In the genomic region with DNA sequence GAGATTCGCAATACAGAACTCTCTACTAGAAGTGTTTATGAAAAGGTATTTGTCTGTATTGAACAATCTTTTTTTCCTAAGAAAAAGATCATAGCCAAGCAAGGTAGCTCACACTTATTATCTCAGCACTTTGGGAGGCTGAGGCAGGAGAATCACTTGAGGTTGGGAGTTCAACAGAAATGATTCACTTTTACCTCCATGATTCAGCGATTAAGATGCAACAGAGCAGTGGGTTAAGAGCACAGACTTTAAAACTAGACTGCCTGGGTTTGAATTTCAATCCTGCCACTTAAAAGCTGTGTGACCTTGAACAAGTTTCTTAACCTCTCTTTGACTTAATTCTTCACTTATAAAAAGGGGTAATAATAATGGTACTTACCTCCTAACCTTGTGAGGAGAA, we compare ENCODE assay signal across 16 cellular contexts.
DNase-seq lines count a peak whose midpoint lies in the region; ATAC-seq lines count a peak whose summit lies in the region.
"Had no signal": no experiment of that assay in that cellular context is flagged by ENCODE, and none has a peak within 500 bp of the region (broad histone marks: within the 10 kb centered on the region; RNA-seq: fewer than 3 reads in every experiment).

No MANE protein-coding gene starts in this region.

- H3K36me3 Mint-ChIP-seq in activated naive CD8-positive, alpha-beta T cell = no peaks in the 10 kb centered on the region
- peaks cover 3% of the 10 kb centered on the region for H3K36me3 Mint-ChIP-seq in activated naive CD8-positive, alpha-beta T cell treated with anti-CD3 and anti-CD28 coated beads for 36 hours
- H3K36me3 Mint-ChIP-seq in activated CD4-positive, alpha-beta memory T cell treated with anti-CD3 and anti-CD28 coated beads for 36 hours = peaks cover 14% of the 10 kb centered on the region

- H3K4me3 Mint-ChIP-seq in activated naive CD8-positive, alpha-beta T cell = peak overlapping the region; percentile 5
- H3K4me3 Mint-ChIP-seq in activated naive CD8-positive, alpha-beta T cell treated with anti-CD3 and anti-CD28 coated beads for 36 hours = no peak overlapping the region
- peak overlapping the region; percentile 10 for H3K4me3 Mint-ChIP-seq in activated CD4-positive, alpha-beta memory T cell treated with anti-CD3 and anti-CD28 coated beads for 36 hours

- H3K4me1 Mint-ChIP-seq in activated naive CD8-positive, alpha-beta T cell (ENCODE audit: low read depth) = peaks cover 17% of the 10 kb centered on the region
- H3K4me1 Mint-ChIP-seq in activated naive CD8-positive, alpha-beta T cell treated with anti-CD3 and anti-CD28 coated beads for 36 hours = peaks cover 11% of the 10 kb centered on the region
- H3K4me1 Mint-ChIP-seq in activated CD4-positive, alpha-beta memory T cell treated with anti-CD3 and anti-CD28 coated beads for 36 hours (ENCODE audit: low read depth) = peaks cover 45% of the 10 kb centered on the region

- peak; percentile 48 for DNase-seq in activated CD4-positive, alpha-beta T cell treated with anti-CD3 and anti-CD28 coated beads for 48 hours
- DNase-seq in activated CD4-positive, alpha-beta T cell treated with anti-CD3 and anti-CD28 coated beads, Interleukin-2, amount 50 U/mL, for 4 hours = no peak
- DNase-seq in activated naive CD8-positive, alpha-beta T cell treated with anti-CD3 and anti-CD28 coated beads for 36 hours = no peak
- DNase-seq in activated CD4-positive, alpha-beta memory T cell treated with anti-CD3 and anti-CD28 coated beads for 36 hours = peak; percentile 42
- DNase-seq in iris pigment epithelial cell (ENCODE audit: low read depth) = peak; percentile 34
- no peak for DNase-seq in NCI-H1048 (lab: John Stamatoyannopoulos, UW)
- DNase-seq: DMS 273 treated with DMSO at 0.1 percent for 48 hours, KBM-7, NCI-H1092 treated with DMSO at 0.1 percent for 48 hours, NCI-H1694, NCI-H2107, NCI-H345, NCI-H69, PC-3 had no signal

- no peaks in the 10 kb centered on the region for H3K27me3 Mint-ChIP-seq in activated naive CD8-positive, alpha-beta T cell
- no peaks in the 10 kb centered on the region for H3K27me3 Mint-ChIP-seq in activated naive CD8-positive, alpha-beta T cell treated with anti-CD3 and anti-CD28 coated beads for 36 hours
- H3K27me3 Mint-ChIP-seq in activated CD4-positive, alpha-beta memory T cell treated with anti-CD3 and anti-CD28 coated beads for 36 hours = peaks cover 2% of the 10 kb centered on the region

- POLR2A ChIA-PET in activated CD4-positive, alpha-beta memory T cell treated with anti-CD3 and anti-CD28 coated beads for 36 hours (lab: Charles Lee) = interaction anchor here (0.8 to 4.4 kb wide), 5 partner anchors 9 to 88 kb away, joined by 5 to 44 read pairs (median 8); no protein-coding TSS in a partner anchor

- peaks cover 6% of the 10 kb centered on the region for H3K9me3 Mint-ChIP-seq in activated naive CD8-positive, alpha-beta T cell (ENCODE audit: low read depth)
- H3K9me3 Mint-ChIP-seq in activated naive CD8-positive, alpha-beta T cell treated with anti-CD3 and anti-CD28 coated beads for 36 hours = peaks cover 8% of the 10 kb centered on the region
- H3K9me3 Mint-ChIP-seq in activated CD4-positive, alpha-beta memory T cell treated with anti-CD3 and anti-CD28 coated beads for 36 hours = peaks cover 18% of the 10 kb centered on the region

- intact Hi-C loops in activated CD4-positive, alpha-beta memory T cell treated with anti-CD3 and anti-CD28 coated beads for 36 hours (cut with micrococcal nuclease) = loop anchor here (1.0 to 10.0 kb wide), 6 partner anchors 9 to 397 kb away; partner anchors contain the start of gene TMEM156

- no peak for ATAC-seq in HG03460 (IDR thresholded peaks at IDR 0.05; ENCODE audit: unreplicated experiment)
- ATAC-seq: PC-3 had no signal

- H3K27ac Mint-ChIP-seq in activated naive CD8-positive, alpha-beta T cell = peak overlapping the region; percentile 46
- no peak overlapping the region for H3K27ac Mint-ChIP-seq in activated naive CD8-positive, alpha-beta T cell treated with anti-CD3 and anti-CD28 coated beads for 36 hours
- peak overlapping the region; percentile 97 for H3K27ac Mint-ChIP-seq in activated CD4-positive, alpha-beta memory T cell treated with anti-CD3 and anti-CD28 coated beads for 36 hours

- CTCF ChIA-PET in activated CD4-positive, alpha-beta memory T cell treated with anti-CD3 and anti-CD28 coated beads for 36 hours (lab: Charles Lee) = interaction anchor here (0.8 to 1.7 kb wide), 8 partner anchors 9 to 177 kb away, joined by 3 to 8 read pairs (median 4); no protein-coding TSS in a partner anchor

Comparison
In these comparisons a context has a peak if more than half of its experiments do, and no peak if none do; other contexts are left out.
1. DNase-seq: peak in activated CD4-positive, alpha-beta T cell treated with anti-CD3 and anti-CD28 coated beads for 48 hours (single experiment), activated CD4-positive, alpha-beta memory T cell treated with anti-CD3 and anti-CD28 coated beads for 36 hours (single experiment) and iris pigment epithelial cell (single experiment); none in activated CD4-positive, alpha-beta T cell treated with anti-CD3 and anti-CD28 coated beads, Interleukin-2, amount 50 U/mL, for 4 hours (0 of 2), activated naive CD8-positive, alpha-beta T cell treated with anti-CD3 and anti-CD28 coated beads for 36 hours (single experiment) and NCI-H1048 (single experiment).